Comparison of ENCODE assay signal across 10 cellular contexts in the genomic region with DNA sequence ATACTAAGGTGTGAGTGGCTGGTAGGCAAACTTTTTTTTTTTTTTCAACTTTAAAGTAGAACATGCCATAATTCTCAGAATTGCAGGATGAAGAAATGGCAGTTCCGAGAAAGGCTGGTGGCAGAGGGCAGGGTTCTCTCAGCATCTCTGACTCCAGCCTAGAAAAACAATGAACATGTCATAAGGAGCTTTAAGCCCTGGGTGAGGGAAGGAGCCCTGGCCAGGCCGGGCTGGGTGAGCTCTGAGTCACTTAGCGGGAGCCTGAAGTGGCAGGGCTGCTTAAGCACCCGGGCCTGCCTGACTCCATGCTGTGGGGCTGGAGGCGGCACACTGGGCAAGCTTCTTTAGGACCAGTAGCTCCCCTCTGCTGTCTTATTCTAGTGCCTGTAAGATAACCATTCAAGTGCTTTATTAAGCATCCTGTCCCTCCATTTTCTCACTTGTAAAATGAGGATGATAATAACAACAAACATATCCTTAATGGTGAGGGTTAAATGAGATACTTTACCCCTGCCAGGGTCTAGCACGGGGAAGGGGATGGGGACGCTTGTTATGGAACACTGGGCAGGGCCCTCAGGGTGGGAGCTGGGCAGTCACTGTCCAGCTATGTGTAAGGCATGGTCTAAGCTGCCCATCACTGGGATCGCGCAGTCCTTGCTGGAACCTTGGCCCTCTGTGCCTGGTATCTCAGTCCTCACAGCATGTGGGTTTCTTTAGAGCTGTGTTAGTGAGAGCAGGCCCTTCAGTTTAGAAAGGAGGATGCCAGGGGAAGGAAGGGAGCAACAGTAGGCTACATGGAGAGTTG. TPM values are rescaled to one million over a fixed set of nuclear protein-coding genes. Genes with fewer than 3 reads are reported as not detected.
A peak's percentile ranks its signal among the peaks of the same experiment; 100 is the strongest.
DNase-seq lines count a peak whose midpoint lies in the region; ATAC-seq, FAIRE-seq and TF ChIP-seq lines count a peak whose summit lies in the region.
"Had no signal": no experiment of that assay in that cellular context is flagged by ENCODE, and none has a peak within 500 bp of the region (broad histone marks: within the 10 kb centered on the region; RNA-seq: fewer than 3 reads in every experiment).

No MANE protein-coding gene starts in this region.

- H3K9ac ChIP-seq in kidney (ENCODE audit: low read length in 2 of 2), result no peak overlapping the region

- H3K4me1 ChIP-seq in kidney (ENCODE audit: control insufficient read depth in 1 of 2, insufficient read depth in 1 of 2, low read depth in 1 of 2, low read length in 2 of 2), result peaks cover 24 to 28% of the 10 kb centered on the region in 2 donors

- no peaks in the 10 kb centered on the region for H3K9me3 Mint-ChIP-seq in activated naive CD4-positive, alpha-beta T cell treated with anti-CD3 and anti-CD28 coated beads, Interleukin-2, amount 50 U/mL, for 24 hours
- peaks cover 4% of the 10 kb centered on the region for H3K9me3 Mint-ChIP-seq in glutamatergic neuron (ENCODE audit: unreplicated experiment)

- H3K4me3 Mint-ChIP-seq in activated naive CD4-positive, alpha-beta T cell treated with anti-CD3 and anti-CD28 coated beads, Interleukin-2, amount 50 U/mL, for 24 hours, result no peak overlapping the region
- H3K4me3 Mint-ChIP-seq in glutamatergic neuron (ENCODE audit: unreplicated experiment), result no peak overlapping the region

- H3K27ac Mint-ChIP-seq in activated naive CD4-positive, alpha-beta T cell treated with anti-CD3 and anti-CD28 coated beads, Interleukin-2, amount 50 U/mL, for 24 hours, result peak overlapping the region; percentile 1
- no peak overlapping the region for H3K27ac Mint-ChIP-seq in glutamatergic neuron (ENCODE audit: unreplicated experiment)

- H3K27ac ChIP-seq in KOPT-K1 (ENCODE audit: low read depth, low read length, poor library complexity, severe bottlenecking), result peak overlapping the region; percentile 100
- no peak overlapping the region for H3K27ac ChIP-seq in kidney (ENCODE audit: low read depth in 2 of 2, low read length in 2 of 2)
- H3K27ac ChIP-seq in caudate nucleus (ENCODE audit: low read depth, low read length), result no peak overlapping the region

- no peak overlapping the region for H3K4me3 ChIP-seq in AG09309 (ENCODE audit: control insufficient read depth, low read depth, low read length)
- H3K4me3 ChIP-seq in kidney (ENCODE audit: low read length in 2 of 2), result no peak overlapping the region

- H3K36me3 ChIP-seq in KOPT-K1 (ENCODE audit: insufficient read depth, low read length) (peaks cover 49% of the 10 kb centered on the region), kidney (ENCODE audit: control insufficient read depth in 1 of 2, insufficient read depth in 2 of 2, low read length in 2 of 2) (peaks cover 2 to 25% of the 10 kb centered on the region in 2 donors)

- H3K4me1 Mint-ChIP-seq in activated naive CD4-positive, alpha-beta T cell treated with anti-CD3 and anti-CD28 coated beads, Interleukin-2, amount 50 U/mL, for 24 hours, result peaks cover 12% of the 10 kb centered on the region
- no peaks in the 10 kb centered on the region for H3K4me1 Mint-ChIP-seq in glutamatergic neuron (ENCODE audit: low read depth, unreplicated experiment)

- peaks cover 2% of the 10 kb centered on the region for H3K27me3 Mint-ChIP-seq in activated naive CD4-positive, alpha-beta T cell treated with anti-CD3 and anti-CD28 coated beads, Interleukin-2, amount 50 U/mL, for 24 hours
- H3K27me3 Mint-ChIP-seq in glutamatergic neuron (ENCODE audit: unreplicated experiment), result peaks cover 6% of the 10 kb centered on the region

- DNase-seq in AG09309 (ENCODE audit: low read depth), result peak; percentile 61
- DNase-seq in kidney, result peak; percentile 88
- DNase-seq in caudate nucleus (lab: John Stamatoyannopoulos, UW), result no peak
- DNase-seq in glutamatergic neuron, result no peak
- DNase-seq: NCI-H1417 treated with DMSO at 0.1 percent for 48 hours; stimulated activated CD4-positive, alpha-beta T cell treated with anti-CD3 and anti-CD28 coated beads, Interleukin-12 subunit alpha, Interleukin-12 subunit beta, amount 100 ng/mL, for 4 hours had no signal

- FAIRE-seq in kidney (lab: Jason Lieb, UNC), result no peak

- TF ChIP-seq CTCF in AG09309 (IDR thresholded peaks at IDR 0.05; ENCODE audit: control insufficient read depth, insufficient read depth, low read depth, low read length, missing control alignments) (no peak), kidney (IDR thresholded peaks at IDR 0.05; ENCODE audit: borderline replicate concordance, extremely low read depth, insufficient read depth) (no peak), glutamatergic neuron (IDR thresholded peaks at IDR 0.05; ENCODE audit: partially characterized antibody, unreplicated experiment) (no peak)

- H3K36me3 Mint-ChIP-seq in activated naive CD4-positive, alpha-beta T cell treated with anti-CD3 and anti-CD28 coated beads, Interleukin-2, amount 50 U/mL, for 24 hours, result no peaks in the 10 kb centered on the region
- H3K36me3 Mint-ChIP-seq in glutamatergic neuron (ENCODE audit: unreplicated experiment), result no peaks in the 10 kb centered on the region

- no peak for ATAC-seq in HG02938 (IDR thresholded peaks at IDR 0.05; ENCODE audit: unreplicated experiment)
- no peak for ATAC-seq in GM21786 (IDR thresholded peaks at IDR 0.05; ENCODE audit: unreplicated experiment)

- intact Hi-C loops in kidney (cut with DNase I), result no loop called here

- H3K9me3 ChIP-seq in KOPT-K1 (ENCODE audit: insufficient read depth, low read length, poor library complexity, severe bottlenecking) (no peaks in the 10 kb centered on the region), kidney (ENCODE audit: control insufficient read depth in 1 of 2, low read length in 2 of 2) (no peaks in the 10 kb centered on the region)

RNA-seq across cellular contexts. Expression of gene SMAD6, which starts 18.4 kb away (rescaled TPM):
- total RNA-seq in kidney (23.0 TPM), glutamatergic neuron (ENCODE audit: unreplicated experiment) (0.83 TPM)
- 15.4 TPM for polyA plus RNA-seq in kidney (ENCODE audit: insufficient read depth, low read depth, low replicate concordance)

Comparison
In these comparisons a context has a peak if more than half of its experiments do, and no peak if none do; other contexts are left out.
1. DNase-seq: peak in AG09309 (single experiment) and kidney (single experiment); none in caudate nucleus (0 of 61) and glutamatergic neuron (single experiment).
2. RNA of gene SMAD6, which starts 18.4 kb away (total RNA-seq): 23.0 TPM in kidney (single experiment); 0.83 TPM in glutamatergic neuron (single experiment); every median in the first group is over 10 times any median in the second.